Comparison of ENCODE assay signal across 1 cellular context in genomic region chr14:23061995-23062394, GRCh38.
TF ChIP-seq lines count a peak whose summit lies in the region.

No MANE protein-coding gene starts in this region.

TF ChIP-seq in SK-N-SH, 30 proteins besides CTCF, POLR2A, EP300 and RAD21 (continued from another document):
- TF ChIP-seq CHD2 (IDR thresholded peaks at IDR 0.05; ENCODE audit: low read length, partially characterized antibody) (peak; percentile 10), EZH2phosphoT487 (IDR thresholded peaks at IDR 0.05; ENCODE audit: borderline replicate concordance, low read depth) (no peak), SIN3A (IDR thresholded peaks at IDR 0.05; ENCODE audit: borderline replicate concordance, low read depth, low read length) (peak; percentile 55; the same call in 1 of the 2 replicates), IRF3 (IDR thresholded peaks at IDR 0.05; ENCODE audit: low read depth, low read length) (no peak), JUND (IDR thresholded peaks at IDR 0.05) (peak; percentile 87), MXI1 (IDR thresholded peaks at IDR 0.05; ENCODE audit: low read depth, low read length) (no peak), FOSL2 (IDR thresholded peaks at IDR 0.05; ENCODE audit: borderline replicate concordance, low read depth) (peak; percentile 85; the same call in 1 of the 2 replicates), RFX5 (IDR thresholded peaks at IDR 0.05; ENCODE audit: low read length) (no peak), GATA2 (CRISPR knock-in tag; IDR thresholded peaks at IDR 0.05) (no peak), FOXM1 (IDR thresholded peaks at IDR 0.05; ENCODE audit: low read depth) (no peak), PBX3 (IDR thresholded peaks at IDR 0.05) (no peak), ELF1 (IDR thresholded peaks at IDR 0.05) (0 out of 2 replicates have a peak, but pooled peaks have one; percentile 12), USF2 (IDR thresholded peaks at IDR 0.05; ENCODE audit: borderline replicate concordance, low read depth, low read length) (no peak), SMC3 (IDR thresholded peaks at IDR 0.05; ENCODE audit: low read depth, low read length) (no peak), MAX (IDR thresholded peaks at IDR 0.05; ENCODE audit: low read depth) (peak; percentile 75), TEAD4 (IDR thresholded peaks at IDR 0.05; ENCODE audit: borderline replicate concordance, insufficient read depth) (peak; percentile 83), TAF1 (IDR thresholded peaks at IDR 0.05; ENCODE audit: borderline replicate concordance, low read depth, low read length) (no peak), NRF1 (IDR thresholded peaks at IDR 0.05; ENCODE audit: low read depth, low read length) (no peak), ZBTB33 (IDR thresholded peaks at IDR 0.05; ENCODE audit: borderline replicate concordance, low read depth) (no peak), RCOR1 (IDR thresholded peaks at IDR 0.05; ENCODE audit: low read length) (no peak), RXRA (IDR thresholded peaks at IDR 0.05; ENCODE audit: borderline replicate concordance, low read depth) (peak; percentile 85; the same call in 1 of the 2 replicates), REST (IDR thresholded peaks at IDR 0.05; ENCODE audit: low read depth, low read length) (no peak; the same call in 1 of the 2 replicates), GABPA (IDR thresholded peaks at IDR 0.05; ENCODE audit: low read depth) (no peak), FOXJ3 (CRISPR knock-in tag; IDR thresholded peaks at IDR 0.05) (no peak), TCF12 (IDR thresholded peaks at IDR 0.05) (peak; percentile 74), YY1 (IDR thresholded peaks at IDR 0.05; ENCODE audit: low read depth) (peak; percentile 75; the same call in 1 of the 2 replicates), MEF2A (IDR thresholded peaks at IDR 0.05; ENCODE audit: borderline replicate concordance, low read depth) (no peak)
